9 cellular contexts compared by ENCODE assay signal in genomic region chr20:41032243-41032642, GRCh38. TPM values are rescaled to one million over a fixed set of nuclear protein-coding genes. Genes with fewer than 3 reads are reported as not detected.
DNase-seq lines count a peak whose midpoint lies in the region; ATAC-seq and TF ChIP-seq lines count a peak whose summit lies in the region.
"Had no signal": no experiment of that assay in that cellular context is flagged by ENCODE, and none has a peak within 500 bp of the region (broad histone marks: within the 10 kb centered on the region; RNA-seq: fewer than 3 reads in every experiment).

No MANE protein-coding gene starts in this region.

- H3K36me3 Mint-ChIP-seq in MCF 10A (ENCODE audit: insufficient read depth, unreplicated experiment), result peaks cover 41% of the 10 kb centered on the region
- peaks cover 74% of the 10 kb centered on the region for H3K36me3 Mint-ChIP-seq in activated CD8-positive, alpha-beta T cell treated with anti-CD3 and anti-CD28 coated beads, Interleukin-2, amount 10 ng/mL, durations not matched to agents 7 days and 5 days (ENCODE audit: low read depth)
- H3K36me3 Mint-ChIP-seq in glutamatergic neuron (ENCODE audit: unreplicated experiment), result no peaks in the 10 kb centered on the region
- H3K36me3 Mint-ChIP-seq in type B pancreatic cell, result peaks cover 33% of the 10 kb centered on the region

- POLR2A ChIA-PET in MCF 10A (lab: Yijun Ruan, JAX), result interaction anchor here (0.6 to 9.8 kb wide), 9 partner anchors 14 to 210 kb away, joined by 3 to 313 read pairs (median 4); no protein-coding TSS in a partner anchor
- POLR2A ChIA-PET in activated CD8-positive, alpha-beta T cell treated with anti-CD3 and anti-CD28 coated beads, Interleukin-2, amount 10 ng/mL, durations not matched to agents 7 days and 5 days (lab: Charles Lee), result interaction anchor here (0.5 to 2.3 kb wide), 4 partner anchors 10 to 41 kb away, joined by 3 to 5 read pairs (median 3); no protein-coding TSS in a partner anchor

- H3K4me3 Mint-ChIP-seq in MCF 10A (ENCODE audit: unreplicated experiment) (peak overlapping the region; percentile 94), glutamatergic neuron (ENCODE audit: unreplicated experiment) (peak overlapping the region; percentile 98), type B pancreatic cell (peak overlapping the region; percentile 95)
- peak overlapping the region; percentile 12 for H3K4me3 Mint-ChIP-seq in activated CD8-positive, alpha-beta T cell treated with anti-CD3 and anti-CD28 coated beads, Interleukin-2, amount 10 ng/mL, durations not matched to agents 7 days and 5 days

- no peaks in the 10 kb centered on the region for H3K9me3 Mint-ChIP-seq in MCF 10A (ENCODE audit: unreplicated experiment)
- H3K9me3 Mint-ChIP-seq in activated CD8-positive, alpha-beta T cell treated with anti-CD3 and anti-CD28 coated beads, Interleukin-2, amount 10 ng/mL, durations not matched to agents 7 days and 5 days (ENCODE audit: insufficient read depth), result no peaks in the 10 kb centered on the region
- H3K9me3 Mint-ChIP-seq in glutamatergic neuron (ENCODE audit: unreplicated experiment), result peaks cover 9% of the 10 kb centered on the region
- H3K9me3 Mint-ChIP-seq in type B pancreatic cell, result peaks cover 5% of the 10 kb centered on the region

- H3K4me1 ChIP-seq in breast epithelium, result peaks cover 0 to 18% of the 10 kb centered on the region in 2 donors

- ATAC-seq in activated CD8-positive, alpha-beta T cell treated with anti-CD3 and anti-CD28 coated beads, Interleukin-2, amount 10 ng/mL, durations not matched to agents 7 days and 5 days, result no peak
- no peak for ATAC-seq in GM18870 (IDR thresholded peaks at IDR 0.05; ENCODE audit: unreplicated experiment)
- ATAC-seq: pancreas had no signal

- intact Hi-C loops in MCF 10A (cut with micrococcal nuclease), result loop anchor here (5.0 kb wide), 1 partner anchor 45 kb away; no protein-coding TSS in a partner anchor
- intact Hi-C loops in breast epithelium (cut with DNase I; ENCODE audit: low total_unique reads), result no loop called here

- DNase-seq in MCF 10A (ENCODE audit: unreplicated experiment), result no peak
- no peak for DNase-seq in breast epithelium (ENCODE audit: low spot score in 2 of 2)
- no peak for DNase-seq in activated CD8-positive, alpha-beta T cell treated with anti-CD3 and anti-CD28 coated beads, Interleukin-2, amount 10 ng/mL, durations not matched to agents 7 days and 5 days
- no peak for DNase-seq in glutamatergic neuron
- DNase-seq in type B pancreatic cell (ENCODE audit: extremely low spot score, unreplicated experiment), result no peak
- no peak for DNase-seq in superior temporal gyrus (ENCODE audit: extremely low spot score)
- no peak for DNase-seq in DMS53 (lab: John Stamatoyannopoulos, UW)
- DNase-seq: pancreas had no signal

- CTCF ChIA-PET in MCF 10A (lab: Yijun Ruan, JAX), result interaction anchor here (0.6 to 4.2 kb wide), 16 partner anchors 9 to 1952 kb away, joined by 3 to 37 read pairs (median 3); partner anchors contain the start of gene LPIN3
- CTCF ChIA-PET in activated CD8-positive, alpha-beta T cell treated with anti-CD3 and anti-CD28 coated beads, Interleukin-2, amount 10 ng/mL, durations not matched to agents 7 days and 5 days (lab: Charles Lee), result interaction anchor here (1.5 to 5.4 kb wide), 9 partner anchors 8 to 63 kb away, joined by 4 to 61 read pairs (median 6); no protein-coding TSS in a partner anchor

- H3K27ac Mint-ChIP-seq in MCF 10A (ENCODE audit: low read depth, unreplicated experiment) (no peak overlapping the region), glutamatergic neuron (ENCODE audit: unreplicated experiment) (no peak overlapping the region), type B pancreatic cell (no peak overlapping the region)
- no peak overlapping the region for H3K27ac Mint-ChIP-seq in activated CD8-positive, alpha-beta T cell treated with anti-CD3 and anti-CD28 coated beads, Interleukin-2, amount 10 ng/mL, durations not matched to agents 7 days and 5 days

- H3K4me3 ChIP-seq in breast epithelium, result peak overlapping the region in 1 of 3 donors; percentile 27

- peaks cover 62% of the 10 kb centered on the region for H3K4me1 Mint-ChIP-seq in MCF 10A (ENCODE audit: insufficient read depth, unreplicated experiment)
- peaks cover 76% of the 10 kb centered on the region for H3K4me1 Mint-ChIP-seq in activated CD8-positive, alpha-beta T cell treated with anti-CD3 and anti-CD28 coated beads, Interleukin-2, amount 10 ng/mL, durations not matched to agents 7 days and 5 days (ENCODE audit: low read depth)
- H3K4me1 Mint-ChIP-seq in glutamatergic neuron (ENCODE audit: low read depth, unreplicated experiment), result peaks cover 49% of the 10 kb centered on the region
- peaks cover 57% of the 10 kb centered on the region for H3K4me1 Mint-ChIP-seq in type B pancreatic cell (ENCODE audit: unreplicated experiment)

- no peak overlapping the region for H3K27ac ChIP-seq in breast epithelium
- H3K27ac ChIP-seq: pancreas had no signal

- H3K36me3 ChIP-seq in breast epithelium, result no peaks in the 10 kb centered on the region
- H3K36me3 ChIP-seq: pancreas had no signal

- TF ChIP-seq POLR2A in breast epithelium (IDR thresholded peaks at IDR 0.05), result no peak

- no peaks in the 10 kb centered on the region for H3K9me3 ChIP-seq in breast epithelium
- H3K9me3 ChIP-seq: pancreas had no signal

- no TSS peak for BruUV-seq in MCF 10A (replicated peaks; lab: Mats Ljungman, UMichigan)

- TF ChIP-seq CTCF in MCF 10A (IDR thresholded peaks at IDR 0.05; ENCODE audit: unreplicated experiment) (no peak), breast epithelium (IDR thresholded peaks at IDR 0.05) (no peak), glutamatergic neuron (IDR thresholded peaks at IDR 0.05; ENCODE audit: partially characterized antibody, unreplicated experiment) (no peak), type B pancreatic cell (conservative IDR thresholded peaks at IDR 0.05) (no peak)

- H3K27me3 ChIP-seq in breast epithelium, result no peaks in the 10 kb centered on the region
- H3K27me3 ChIP-seq: pancreas had no signal

- H3K27me3 Mint-ChIP-seq in MCF 10A (ENCODE audit: insufficient read depth, unreplicated experiment) (no peaks in the 10 kb centered on the region), glutamatergic neuron (ENCODE audit: unreplicated experiment) (peaks cover 4% of the 10 kb centered on the region), type B pancreatic cell (no peaks in the 10 kb centered on the region)
- no peaks in the 10 kb centered on the region for H3K27me3 Mint-ChIP-seq in activated CD8-positive, alpha-beta T cell treated with anti-CD3 and anti-CD28 coated beads, Interleukin-2, amount 10 ng/mL, durations not matched to agents 7 days and 5 days (ENCODE audit: low read depth)

RNA-seq across cellular contexts. Expression of gene TOP1, which starts 3.6 kb away (rescaled TPM):
- 141 and 174 TPM in 2 replicates for total RNA-seq in MCF 10A (2022)
- 10 to 100 TPM; 24.0 to 41.6 (median 40.3) TPM for total RNA-seq in breast epithelium
- total RNA-seq in activated CD8-positive, alpha-beta T cell treated with anti-CD3 and anti-CD28 coated beads, Interleukin-2, amount 10 ng/mL, durations not matched to agents 7 days and 5 days, result 10 to 100 TPM; 89.1 to 91.5 TPM
- 68.7 TPM for total RNA-seq in glutamatergic neuron (ENCODE audit: unreplicated experiment)
- total RNA-seq in type B pancreatic cell (ENCODE audit: low replicate concordance), result 72.5 and 84.6 TPM in 2 replicates

Comparison
In these comparisons a context has a peak if more than half of its experiments do, and no peak if none do; other contexts are left out.
1. H3K4me3 Mint-ChIP-seq: peak in every context shown above with its lines; median percentile 98 in glutamatergic neuron; 95 in type B pancreatic cell; 94 in MCF 10A; 12 in activated CD8-positive, alpha-beta T cell treated with anti-CD3 and anti-CD28 coated beads, Interleukin-2, amount 10 ng/mL, durations not matched to agents 7 days and 5 days.